ENCODE assay signal across 8 cellular contexts in genomic region chr12:6620137-6620884, GRCh38. TPM values are rescaled to one million over a fixed set of nuclear protein-coding genes. Genes with fewer than 3 reads are reported as not detected.
A peak's percentile ranks its signal among the peaks of the same experiment; 100 is the strongest.
DNase-seq lines count a peak whose midpoint lies in the region; ATAC-seq and TF ChIP-seq lines count a peak whose summit lies in the region.

No MANE protein-coding gene starts in this region.

- H3K9me3 ChIP-seq in effector memory CD4-positive, alpha-beta T cell (ENCODE audit: control insufficient read depth, low read length): no peaks in the 10 kb centered on the region
- no peaks in the 10 kb centered on the region for H3K9me3 ChIP-seq in aorta (ENCODE audit: control insufficient read depth, low read length)

- ATAC-seq in Right ventricle myocardium inferior (no peak), aorta (ENCODE audit: low FRiP score) (peak; percentile 67), HG02885 (IDR thresholded peaks at IDR 0.05; ENCODE audit: poor library complexity, unreplicated experiment) (no peak), GM21423 (IDR thresholded peaks at IDR 0.05; ENCODE audit: unreplicated experiment) (no peak)

- H3K27ac Mint-ChIP-seq in mesothelial cell of epicardium: no peak overlapping the region

- intact Hi-C loops in Right ventricle myocardium inferior (cut with DNase I) (no loop called here), cardiac septum (cut with DNase I) (no loop called here), aorta (cut with DNase I) (no loop called here)

- WGBS in aorta, 2 donors: 17 to 23% methylated on average over 87 to 88 of the region's 88 CpGs

- peaks cover 17% of the 10 kb centered on the region for H3K27me3 Mint-ChIP-seq in mesothelial cell of epicardium (ENCODE audit: low read depth)

- peak; percentile 76 for TF ChIP-seq CTCF in mesothelial cell of epicardium (IDR thresholded peaks at IDR 0.05; ENCODE audit: unreplicated experiment)

- H3K36me3 ChIP-seq in effector memory CD4-positive, alpha-beta T cell (ENCODE audit: control insufficient read depth, insufficient read depth, low read length): peaks cover 7% of the 10 kb centered on the region
- H3K36me3 ChIP-seq in aorta (ENCODE audit: control insufficient read depth in 1 of 2, insufficient read depth in 2 of 2, low read length in 1 of 2): no peaks in the 10 kb centered on the region

- no peaks in the 10 kb centered on the region for H3K9me3 Mint-ChIP-seq in mesothelial cell of epicardium

- H3K36me3 Mint-ChIP-seq in mesothelial cell of epicardium: no peaks in the 10 kb centered on the region

- H3K27ac ChIP-seq in effector memory CD4-positive, alpha-beta T cell (ENCODE audit: insufficient read depth, low read length, poor library complexity, severe bottlenecking): no peak overlapping the region
- no peak overlapping the region for H3K27ac ChIP-seq in aorta (ENCODE audit: low read depth in 1 of 2, low read length in 2 of 2)

- no peaks in the 10 kb centered on the region for H3K27me3 ChIP-seq in effector memory CD4-positive, alpha-beta T cell (replicated peaks; ENCODE audit: control insufficient read depth, insufficient read depth, low read length, poor library complexity, severe bottlenecking)
- no peaks in the 10 kb centered on the region for H3K27me3 ChIP-seq in aorta (ENCODE audit: control insufficient read depth in 1 of 2, insufficient read depth in 2 of 2, low read length in 1 of 2)

- H3K4me1 Mint-ChIP-seq in mesothelial cell of epicardium: peaks cover 8% of the 10 kb centered on the region

- peak overlapping the region; percentile 29 for H3K4me3 ChIP-seq in effector memory CD4-positive, alpha-beta T cell (ENCODE audit: insufficient read depth, low read depth, low read length, poor library complexity, severe bottlenecking)
- H3K4me3 ChIP-seq in aorta (ENCODE audit: low read length in 2 of 2): no peak overlapping the region

- DNase-seq in Right ventricle myocardium inferior (ENCODE audit: missing footprints) (peak; percentile 76), cardiac septum (ENCODE audit: low spot score) (no peak), mesothelial cell of epicardium (ENCODE audit: low spot score in 2 of 2, unreplicated experiment in 2 of 2) (peak in 1 of 2 experiments; percentile 57), aorta (peak; percentile 72 to 86), SW 1271 (lab: John Stamatoyannopoulos, UW) (no peak)
- peak in 1 of 3 donors; percentile 32 for DNase-seq in effector memory CD4-positive, alpha-beta T cell

- H3K4me3 Mint-ChIP-seq in mesothelial cell of epicardium: no peak overlapping the region

- H3K4me1 ChIP-seq in effector memory CD4-positive, alpha-beta T cell (ENCODE audit: control insufficient read depth, insufficient read depth, low read length, poor library complexity, severe bottlenecking): peaks cover 6% of the 10 kb centered on the region
- no peaks in the 10 kb centered on the region for H3K4me1 ChIP-seq in aorta (ENCODE audit: control insufficient read depth in 1 of 2, insufficient read depth in 2 of 2, low read length in 2 of 2)

RNA-seq across cellular contexts. Expression of gene CHD4, which starts 13.1 kb away (rescaled TPM):
- total RNA-seq in Right ventricle myocardium inferior: 165 TPM
- 186 TPM for total RNA-seq in cardiac septum
- total RNA-seq in mesothelial cell of epicardium: 332 to 358 TPM (median 332 TPM) in 3 replicates
- 100 to 1,000 TPM; 174 to 195 TPM for total RNA-seq in aorta
- 100 to 1,000 TPM in 1 of 2 donors, 10 to 100 TPM in 1; 73.1 to 110 TPM for polyA plus RNA-seq in aorta

RNA-seq across cellular contexts. Expression of gene LPAR5, which starts 15.4 kb away (rescaled TPM):
- 7.5 TPM for total RNA-seq in Right ventricle myocardium inferior
- total RNA-seq in cardiac septum: 2.6 TPM
- total RNA-seq in mesothelial cell of epicardium: 1.3 to 1.7 TPM (median 1.3 TPM) in 3 replicates
- total RNA-seq in aorta: 1 to 10 TPM; 2.5 to 3.7 TPM
- polyA plus RNA-seq in aorta: under 1 TPM; 0.51 to 0.88 TPM

RNA-seq across cellular contexts. Expression of gene ACRBP, which starts 26.9 kb away (rescaled TPM):
- 1.2 TPM for total RNA-seq in Right ventricle myocardium inferior
- total RNA-seq in cardiac septum: 1.6 TPM
- 2.7 to 3.7 TPM (median 3.5 TPM) in 3 replicates for total RNA-seq in mesothelial cell of epicardium
- total RNA-seq in aorta: 1 to 10 TPM; 1.8 to 5.2 TPM
- polyA plus RNA-seq in aorta: under 1 TPM in 1 of 2 donors, not detected in 1; 0.25 TPM

RNA-seq across cellular contexts. Expression of gene ING4, which starts 42.6 kb away (rescaled TPM):
- total RNA-seq in Right ventricle myocardium inferior (21.1 TPM), cardiac septum (20.6 TPM), mesothelial cell of epicardium (63.5 to 69.0 TPM (median 64.2 TPM) in 3 replicates), aorta (10 to 100 TPM; 19.7 to 43.3 TPM)
- polyA plus RNA-seq in aorta: 10 to 100 TPM; 45.3 to 63.7 TPM

RNA-seq across cellular contexts. Expression of gene NOP2, which starts 52.2 kb away (rescaled TPM):
- 16.2 TPM for total RNA-seq in Right ventricle myocardium inferior
- total RNA-seq in cardiac septum: 18.5 TPM
- total RNA-seq in mesothelial cell of epicardium: 51.8 to 58.6 TPM (median 56.6 TPM) in 3 replicates
- total RNA-seq in aorta: 10 to 100 TPM; 24.8 to 27.8 TPM
- 10 to 100 TPM in 1 of 2 donors, 1 to 10 TPM in 1; 5.4 to 18.8 TPM for polyA plus RNA-seq in aorta

Comparison
In these comparisons a context has a peak if more than half of its experiments do, and no peak if none do; other contexts are left out.
1. DNase-seq: peak in Right ventricle myocardium inferior (single experiment) and aorta (2 of 2); none in cardiac septum (single experiment) and SW 1271 (0 of 2).